Comparison of ENCODE assay signal across 1 cellular context in the genomic region with DNA sequence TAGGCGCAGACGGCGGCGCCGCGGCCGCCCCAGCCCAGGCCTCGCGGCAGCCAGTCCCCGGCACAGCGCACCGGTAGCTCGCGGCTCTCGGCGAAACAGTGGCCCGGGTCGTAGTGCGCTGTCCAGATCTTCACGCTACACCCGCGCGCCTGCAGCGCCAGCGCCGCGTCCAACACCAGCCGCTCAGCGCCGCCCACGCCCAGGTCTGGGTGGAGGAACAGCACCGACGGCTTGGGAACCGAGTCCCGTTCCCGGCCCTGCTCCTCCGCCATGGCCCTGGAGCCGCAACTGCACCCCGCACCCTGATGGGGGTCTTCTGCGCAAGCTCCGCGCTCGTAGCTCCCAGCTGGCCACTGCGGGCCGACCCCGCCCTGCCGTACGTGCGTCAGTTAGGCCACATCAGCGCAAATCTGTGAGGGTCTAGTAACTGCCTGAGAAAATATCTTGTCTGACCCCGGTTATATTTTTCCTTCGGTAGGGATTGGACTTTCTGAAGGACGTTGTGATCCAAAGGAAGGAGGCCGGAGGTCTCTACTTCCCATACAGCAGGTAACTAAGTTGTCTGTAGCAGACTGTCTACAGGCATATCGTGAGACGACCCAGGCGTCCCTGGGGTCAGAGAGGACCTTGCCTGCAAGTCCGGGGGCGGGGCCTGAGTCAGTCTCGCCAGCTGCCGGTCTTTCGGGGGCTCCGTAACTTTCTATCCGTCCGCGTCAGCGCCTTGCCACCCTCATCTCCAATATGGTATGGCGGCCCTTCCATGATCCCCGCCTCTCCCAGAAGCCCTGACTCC.
TF ChIP-seq lines count a peak whose summit lies in the region.

A gene with protein sequence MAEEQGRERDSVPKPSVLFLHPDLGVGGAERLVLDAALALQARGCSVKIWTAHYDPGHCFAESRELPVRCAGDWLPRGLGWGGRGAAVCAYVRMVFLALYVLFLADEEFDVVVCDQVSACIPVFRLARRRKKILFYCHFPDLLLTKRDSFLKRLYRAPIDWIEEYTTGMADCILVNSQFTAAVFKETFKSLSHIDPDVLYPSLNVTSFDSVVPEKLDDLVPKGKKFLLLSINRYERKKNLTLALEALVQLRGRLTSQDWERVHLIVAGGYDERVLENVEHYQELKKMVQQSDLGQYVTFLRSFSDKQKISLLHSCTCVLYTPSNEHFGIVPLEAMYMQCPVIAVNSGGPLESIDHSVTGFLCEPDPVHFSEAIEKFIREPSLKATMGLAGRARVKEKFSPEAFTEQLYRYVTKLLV (minus strand): TSS at position 320 of the 793 bp plus-strand sequence. CDS start 48 bp downstream, at position 272.
A gene (plus strand): TSS at position 660 of the 793 bp plus-strand sequence. CDS start 82 bp downstream, at position 742.

TF ChIP-seq in HepG2, 621 proteins besides CTCF, POLR2A, EP300 and RAD21 (continued from another document and continues in another):
- TF ChIP-seq, protein P1, sequence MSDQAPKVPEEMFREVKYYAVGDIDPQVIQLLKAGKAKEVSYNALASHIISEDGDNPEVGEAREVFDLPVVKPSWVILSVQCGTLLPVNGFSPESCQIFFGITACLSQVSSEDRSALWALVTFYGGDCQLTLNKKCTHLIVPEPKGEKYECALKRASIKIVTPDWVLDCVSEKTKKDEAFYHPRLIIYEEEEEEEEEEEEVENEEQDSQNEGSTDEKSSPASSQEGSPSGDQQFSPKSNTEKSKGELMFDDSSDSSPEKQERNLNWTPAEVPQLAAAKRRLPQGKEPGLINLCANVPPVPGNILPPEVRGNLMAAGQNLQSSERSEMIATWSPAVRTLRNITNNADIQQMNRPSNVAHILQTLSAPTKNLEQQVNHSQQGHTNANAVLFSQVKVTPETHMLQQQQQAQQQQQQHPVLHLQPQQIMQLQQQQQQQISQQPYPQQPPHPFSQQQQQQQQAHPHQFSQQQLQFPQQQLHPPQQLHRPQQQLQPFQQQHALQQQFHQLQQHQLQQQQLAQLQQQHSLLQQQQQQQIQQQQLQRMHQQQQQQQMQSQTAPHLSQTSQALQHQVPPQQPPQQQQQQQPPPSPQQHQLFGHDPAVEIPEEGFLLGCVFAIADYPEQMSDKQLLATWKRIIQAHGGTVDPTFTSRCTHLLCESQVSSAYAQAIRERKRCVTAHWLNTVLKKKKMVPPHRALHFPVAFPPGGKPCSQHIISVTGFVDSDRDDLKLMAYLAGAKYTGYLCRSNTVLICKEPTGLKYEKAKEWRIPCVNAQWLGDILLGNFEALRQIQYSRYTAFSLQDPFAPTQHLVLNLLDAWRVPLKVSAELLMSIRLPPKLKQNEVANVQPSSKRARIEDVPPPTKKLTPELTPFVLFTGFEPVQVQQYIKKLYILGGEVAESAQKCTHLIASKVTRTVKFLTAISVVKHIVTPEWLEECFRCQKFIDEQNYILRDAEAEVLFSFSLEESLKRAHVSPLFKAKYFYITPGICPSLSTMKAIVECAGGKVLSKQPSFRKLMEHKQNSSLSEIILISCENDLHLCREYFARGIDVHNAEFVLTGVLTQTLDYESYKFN (CRISPR knock-in tag; conservative IDR thresholded peaks at IDR 0.05) = no peak; the same call in 1 of the 2 replicates
- TF ChIP-seq NKX3-1 (CRISPR knock-in tag; IDR thresholded peaks at IDR 0.05) (peak; percentile 38; the same call in 1 of the 2 replicates), PITX1 (CRISPR knock-in tag; IDR thresholded peaks at IDR 0.05) (no peak), ZNF761 (CRISPR knock-in tag; conservative IDR thresholded peaks at IDR 0.05) (peak; percentile 21; the same call in 1 of the 2 replicates), KMT2B (CRISPR knock-in tag; IDR thresholded peaks at IDR 0.05) (peak; percentile 78), ZMYM3 (CRISPR knock-in tag; IDR thresholded peaks at IDR 0.05) (no peak), GTF2F1 (IDR thresholded peaks at IDR 0.05; ENCODE audit: low read length) (no peak), MBD4 (IDR thresholded peaks at IDR 0.05; ENCODE audit: borderline replicate concordance, low read length) (no peak), ZNF350 (CRISPR knock-in tag; IDR thresholded peaks at IDR 0.05; ENCODE audit: borderline replicate concordance, low read depth) (peak; percentile 72; the same call in 1 of the 2 replicates), NONO (IDR thresholded peaks at IDR 0.05) (no peak), NONO (CRISPR knock-in tag; conservative IDR thresholded peaks at IDR 0.05) (peak; percentile 77), NFYC (CRISPR knock-in tag; IDR thresholded peaks at IDR 0.05) (peak; percentile 31; the same call in 1 of the 2 replicates), ZNF782 (CRISPR knock-in tag; IDR thresholded peaks at IDR 0.05; ENCODE audit: borderline replicate concordance) (no peak; the same call in 1 of the 2 replicates), RBM39 (IDR thresholded peaks at IDR 0.05; ENCODE audit: low read depth, low read length, poor library complexity, severe bottlenecking) (no peak), HOXA3 (CRISPR knock-in tag; IDR thresholded peaks at IDR 0.05) (peak; percentile 40; the same call in 1 of the 2 replicates), ZNF780A (CRISPR knock-in tag; IDR thresholded peaks at IDR 0.05) (no peak), STAG1 (CRISPR knock-in tag; IDR thresholded peaks at IDR 0.05) (no peak), ZNF44 (CRISPR knock-in tag; IDR thresholded peaks at IDR 0.05) (no peak), NFE2 (CRISPR knock-in tag; IDR thresholded peaks at IDR 0.05) (no peak), KDM5B (CRISPR knock-in tag; IDR thresholded peaks at IDR 0.05; ENCODE audit: borderline replicate concordance) (peak; percentile 96), ZFP90 (CRISPR knock-in tag; IDR thresholded peaks at IDR 0.05; ENCODE audit: borderline replicate concordance) (peak; percentile 86), SMAD1 (CRISPR knock-in tag; IDR thresholded peaks at IDR 0.05; ENCODE audit: borderline replicate concordance, low read depth) (no peak), SIX1 (CRISPR knock-in tag; IDR thresholded peaks at IDR 0.05; ENCODE audit: borderline replicate concordance) (no peak), TGIF2 (CRISPR knock-in tag; IDR thresholded peaks at IDR 0.05) (0 out of 2 replicates have a peak, but pooled peaks have one; percentile 14), ZNF616 (CRISPR knock-in tag; IDR thresholded peaks at IDR 0.05; ENCODE audit: low read depth) (no peak; the same call in 1 of the 2 replicates), ELF1 (CRISPR knock-in tag; IDR thresholded peaks at IDR 0.05) (0 out of 2 replicates have a peak, but pooled peaks have one; percentile 8), HHEX (CRISPR knock-in tag; IDR thresholded peaks at IDR 0.05) (no peak), SMAD9 (CRISPR knock-in tag; IDR thresholded peaks at IDR 0.05) (no peak), ZNF251 (CRISPR knock-in tag; IDR thresholded peaks at IDR 0.05) (no peak), SP4 (CRISPR knock-in tag; IDR thresholded peaks at IDR 0.05) (peak; percentile 66; the same call in 1 of the 2 replicates), KLF13 (CRISPR knock-in tag; IDR thresholded peaks at IDR 0.05) (no peak), ZKSCAN5 (CRISPR knock-in tag; IDR thresholded peaks at IDR 0.05) (no peak), EHMT2 (IDR thresholded peaks at IDR 0.05; ENCODE audit: borderline replicate concordance, low read depth, low read length) (no peak; the same call in 1 of the 2 replicates), ZNF225 (CRISPR knock-in tag; IDR thresholded peaks at IDR 0.05) (peak; percentile 68; the same call in 1 of the 2 replicates), ZNF589 (CRISPR knock-in tag; conservative IDR thresholded peaks at IDR 0.05) (0 out of 2 replicates have a peak, but pooled peaks have one; percentile 48), PPARG (CRISPR knock-in tag; conservative IDR thresholded peaks at IDR 0.05) (no peak), ELF3 (CRISPR knock-in tag; IDR thresholded peaks at IDR 0.05) (0 out of 2 replicates have a peak, but pooled peaks have one; percentile 39), KDM5A (IDR thresholded peaks at IDR 0.05; ENCODE audit: borderline replicate concordance, low read length) (no peak; the same call in 1 of the 2 replicates), LCORL (IDR thresholded peaks at IDR 0.05) (no peak), LCORL (CRISPR knock-in tag; IDR thresholded peaks at IDR 0.05) (no peak), TOE1 (CRISPR knock-in tag; IDR thresholded peaks at IDR 0.05) (no peak), HNRNPUL1 (IDR thresholded peaks at IDR 0.05; ENCODE audit: low read depth, low read length) (0 out of 2 replicates have a peak, but pooled peaks have one; percentile 40), ZNF333 (CRISPR knock-in tag; IDR thresholded peaks at IDR 0.05; ENCODE audit: borderline replicate concordance) (peak; percentile 95; the same call in 1 of the 2 replicates), SNRNP70 (IDR thresholded peaks at IDR 0.05; ENCODE audit: low read depth, low read length) (no peak), MBNL3 (CRISPR knock-in tag; conservative IDR thresholded peaks at IDR 0.05) (no peak), SOX13 (IDR thresholded peaks at IDR 0.05) (no peak), SOX13 (CRISPR knock-in tag; conservative IDR thresholded peaks at IDR 0.05 in 1 of 2, IDR thresholded peaks at IDR 0.05 in 1 of 2) (peak in 1 of 2 experiments; percentile 26; a peak in 1 of 4 replicates)
- TF ChIP-seq, protein P2, sequence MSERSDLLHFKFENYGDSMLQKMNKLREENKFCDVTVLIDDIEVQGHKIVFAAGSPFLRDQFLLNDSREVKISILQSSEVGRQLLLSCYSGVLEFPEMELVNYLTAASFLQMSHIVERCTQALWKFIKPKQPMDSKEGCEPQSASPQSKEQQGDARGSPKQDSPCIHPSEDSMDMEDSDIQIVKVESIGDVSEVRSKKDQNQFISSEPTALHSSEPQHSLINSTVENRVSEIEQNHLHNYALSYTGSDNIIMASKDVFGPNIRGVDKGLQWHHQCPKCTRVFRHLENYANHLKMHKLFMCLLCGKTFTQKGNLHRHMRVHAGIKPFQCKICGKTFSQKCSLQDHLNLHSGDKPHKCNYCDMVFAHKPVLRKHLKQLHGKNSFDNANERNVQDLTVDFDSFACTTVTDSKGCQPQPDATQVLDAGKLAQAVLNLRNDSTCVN (CRISPR knock-in tag; IDR thresholded peaks at IDR 0.05; ENCODE audit: borderline replicate concordance) = no peak; the same call in none of the 2 replicates
- TF ChIP-seq, protein P3, sequence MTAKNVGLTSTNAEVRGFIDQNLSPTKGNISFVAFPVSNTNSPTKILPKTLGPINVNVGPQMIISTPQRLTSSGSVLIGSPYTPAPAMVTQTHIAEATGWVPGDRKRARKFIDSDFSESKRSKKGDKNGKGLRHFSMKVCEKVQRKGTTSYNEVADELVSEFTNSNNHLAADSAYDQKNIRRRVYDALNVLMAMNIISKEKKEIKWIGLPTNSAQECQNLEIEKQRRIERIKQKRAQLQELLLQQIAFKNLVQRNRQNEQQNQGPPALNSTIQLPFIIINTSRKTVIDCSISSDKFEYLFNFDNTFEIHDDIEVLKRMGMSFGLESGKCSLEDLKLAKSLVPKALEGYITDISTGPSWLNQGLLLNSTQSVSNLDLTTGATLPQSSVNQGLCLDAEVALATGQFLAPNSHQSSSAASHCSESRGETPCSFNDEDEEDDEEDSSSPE (CRISPR knock-in tag; IDR thresholded peaks at IDR 0.05) = peak; percentile 33; the same call in 1 of the 2 replicates
- TF ChIP-seq, protein P4, sequence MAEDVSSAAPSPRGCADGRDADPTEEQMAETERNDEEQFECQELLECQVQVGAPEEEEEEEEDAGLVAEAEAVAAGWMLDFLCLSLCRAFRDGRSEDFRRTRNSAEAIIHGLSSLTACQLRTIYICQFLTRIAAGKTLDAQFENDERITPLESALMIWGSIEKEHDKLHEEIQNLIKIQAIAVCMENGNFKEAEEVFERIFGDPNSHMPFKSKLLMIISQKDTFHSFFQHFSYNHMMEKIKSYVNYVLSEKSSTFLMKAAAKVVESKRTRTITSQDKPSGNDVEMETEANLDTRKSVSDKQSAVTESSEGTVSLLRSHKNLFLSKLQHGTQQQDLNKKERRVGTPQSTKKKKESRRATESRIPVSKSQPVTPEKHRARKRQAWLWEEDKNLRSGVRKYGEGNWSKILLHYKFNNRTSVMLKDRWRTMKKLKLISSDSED (CRISPR knock-in tag; IDR thresholded peaks at IDR 0.05) = no peak
- TF ChIP-seq, protein P5, sequence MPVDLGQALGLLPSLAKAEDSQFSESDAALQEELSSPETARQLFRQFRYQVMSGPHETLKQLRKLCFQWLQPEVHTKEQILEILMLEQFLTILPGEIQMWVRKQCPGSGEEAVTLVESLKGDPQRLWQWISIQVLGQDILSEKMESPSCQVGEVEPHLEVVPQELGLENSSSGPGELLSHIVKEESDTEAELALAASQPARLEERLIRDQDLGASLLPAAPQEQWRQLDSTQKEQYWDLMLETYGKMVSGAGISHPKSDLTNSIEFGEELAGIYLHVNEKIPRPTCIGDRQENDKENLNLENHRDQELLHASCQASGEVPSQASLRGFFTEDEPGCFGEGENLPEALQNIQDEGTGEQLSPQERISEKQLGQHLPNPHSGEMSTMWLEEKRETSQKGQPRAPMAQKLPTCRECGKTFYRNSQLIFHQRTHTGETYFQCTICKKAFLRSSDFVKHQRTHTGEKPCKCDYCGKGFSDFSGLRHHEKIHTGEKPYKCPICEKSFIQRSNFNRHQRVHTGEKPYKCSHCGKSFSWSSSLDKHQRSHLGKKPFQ (CRISPR knock-in tag; IDR thresholded peaks at IDR 0.05; ENCODE audit: insufficient replicate concordance) = no peak
- TF ChIP-seq, protein P6, sequence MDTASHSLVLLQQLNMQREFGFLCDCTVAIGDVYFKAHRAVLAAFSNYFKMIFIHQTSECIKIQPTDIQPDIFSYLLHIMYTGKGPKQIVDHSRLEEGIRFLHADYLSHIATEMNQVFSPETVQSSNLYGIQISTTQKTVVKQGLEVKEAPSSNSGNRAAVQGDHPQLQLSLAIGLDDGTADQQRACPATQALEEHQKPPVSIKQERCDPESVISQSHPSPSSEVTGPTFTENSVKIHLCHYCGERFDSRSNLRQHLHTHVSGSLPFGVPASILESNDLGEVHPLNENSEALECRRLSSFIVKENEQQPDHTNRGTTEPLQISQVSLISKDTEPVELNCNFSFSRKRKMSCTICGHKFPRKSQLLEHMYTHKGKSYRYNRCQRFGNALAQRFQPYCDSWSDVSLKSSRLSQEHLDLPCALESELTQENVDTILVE (CRISPR knock-in tag; IDR thresholded peaks at IDR 0.05) = peak; percentile 38; the same call in 1 of the 2 replicates
- TF ChIP-seq, protein P7, sequence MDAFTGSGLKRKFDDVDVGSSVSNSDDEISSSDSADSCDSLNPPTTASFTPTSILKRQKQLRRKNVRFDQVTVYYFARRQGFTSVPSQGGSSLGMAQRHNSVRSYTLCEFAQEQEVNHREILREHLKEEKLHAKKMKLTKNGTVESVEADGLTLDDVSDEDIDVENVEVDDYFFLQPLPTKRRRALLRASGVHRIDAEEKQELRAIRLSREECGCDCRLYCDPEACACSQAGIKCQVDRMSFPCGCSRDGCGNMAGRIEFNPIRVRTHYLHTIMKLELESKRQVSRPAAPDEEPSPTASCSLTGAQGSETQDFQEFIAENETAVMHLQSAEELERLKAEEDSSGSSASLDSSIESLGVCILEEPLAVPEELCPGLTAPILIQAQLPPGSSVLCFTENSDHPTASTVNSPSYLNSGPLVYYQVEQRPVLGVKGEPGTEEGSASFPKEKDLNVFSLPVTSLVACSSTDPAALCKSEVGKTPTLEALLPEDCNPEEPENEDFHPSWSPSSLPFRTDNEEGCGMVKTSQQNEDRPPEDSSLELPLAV (CRISPR knock-in tag; conservative IDR thresholded peaks at IDR 0.05; ENCODE audit: low read depth) = no peak
- TF ChIP-seq, protein P8, sequence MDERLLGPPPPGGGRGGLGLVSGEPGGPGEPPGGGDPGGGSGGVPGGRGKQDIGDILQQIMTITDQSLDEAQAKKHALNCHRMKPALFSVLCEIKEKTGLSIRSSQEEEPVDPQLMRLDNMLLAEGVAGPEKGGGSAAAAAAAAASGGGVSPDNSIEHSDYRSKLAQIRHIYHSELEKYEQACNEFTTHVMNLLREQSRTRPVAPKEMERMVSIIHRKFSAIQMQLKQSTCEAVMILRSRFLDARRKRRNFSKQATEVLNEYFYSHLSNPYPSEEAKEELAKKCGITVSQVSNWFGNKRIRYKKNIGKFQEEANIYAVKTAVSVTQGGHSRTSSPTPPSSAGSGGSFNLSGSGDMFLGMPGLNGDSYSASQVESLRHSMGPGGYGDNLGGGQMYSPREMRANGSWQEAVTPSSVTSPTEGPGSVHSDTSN (CRISPR knock-in tag; IDR thresholded peaks at IDR 0.05) = no peak
